Comparison of ENCODE assay signal across 8 cellular contexts in genomic region chr1:80272495-80272894, GRCh38.
"Had no signal": no experiment of that assay in that cellular context is flagged by ENCODE, and none has a peak within 500 bp of the region (broad histone marks: within the 10 kb centered on the region; RNA-seq: fewer than 3 reads in every experiment).

No MANE protein-coding gene starts in this region.

- H3K27me3 Mint-ChIP-seq: IgD-negative memory B cell had no signal

- H3K4me3 ChIP-seq: K562 had no signal

- H3K4me1 Mint-ChIP-seq: IgD-negative memory B cell had no signal

- H3K27ac Mint-ChIP-seq: IgD-negative memory B cell had no signal

- ATAC-seq: K562 had no signal

- H3K4me3 Mint-ChIP-seq: IgD-negative memory B cell had no signal

- H3K36me3 Mint-ChIP-seq: IgD-negative memory B cell had no signal

- DNase-seq: IMR-90, KBM-7, KG1 had no signal

- FAIRE-seq: HTR-8/SVneo, K562 had no signal

- H3K27ac ChIP-seq: HL-60, KMS-11 had no signal

- H3K9ac ChIP-seq: KMS-11 had no signal

- H3K4me2 ChIP-seq: KMS-11 had no signal
